In the genomic region with DNA sequence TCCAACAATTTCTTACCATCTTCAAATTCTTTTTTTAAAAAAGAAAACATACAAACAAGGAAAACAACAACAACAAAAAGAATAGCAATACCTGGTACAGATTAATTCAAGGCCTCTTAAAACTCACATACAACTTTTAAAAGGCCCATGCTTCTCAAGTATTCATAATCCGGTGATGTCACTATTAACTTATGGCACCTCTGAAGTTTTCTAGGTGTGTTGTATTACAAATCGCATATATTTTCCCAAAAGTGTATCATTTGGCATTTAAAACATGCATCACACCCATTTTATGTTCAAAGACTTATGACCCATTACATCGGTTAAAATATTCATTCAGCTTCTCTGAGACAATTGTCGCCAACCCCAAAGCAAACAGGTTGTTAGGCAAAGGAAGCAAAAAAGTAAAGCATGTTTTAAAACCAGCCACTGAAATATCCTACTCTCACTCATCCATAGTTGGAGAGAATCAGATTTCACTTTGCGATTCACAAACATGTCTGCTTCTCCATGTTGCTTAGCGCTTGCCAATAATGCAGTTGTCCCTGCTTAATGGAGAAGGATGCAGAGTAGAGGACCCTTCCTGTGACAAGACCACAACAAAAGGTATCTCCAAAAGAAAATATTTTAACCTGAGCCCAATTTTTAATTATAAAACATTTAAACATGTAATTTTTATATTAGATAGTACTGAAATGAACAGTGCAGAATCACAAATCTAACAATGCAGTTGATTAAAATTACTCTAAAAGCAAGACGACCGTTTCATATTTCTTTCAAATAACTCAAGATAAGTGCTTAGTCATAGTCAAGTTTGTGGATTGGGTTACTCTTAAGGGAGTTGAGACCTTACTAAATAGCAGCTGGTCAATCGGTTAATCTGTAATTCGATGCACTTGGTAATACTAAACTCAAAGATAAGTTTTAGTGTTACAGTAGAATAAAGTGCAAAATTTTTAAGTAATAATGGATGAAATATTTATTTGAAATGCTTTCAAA, we compare ENCODE assay signal across 8 cellular contexts. TPM values are rescaled to one million over a fixed set of nuclear protein-coding genes. Genes with fewer than 3 reads are reported as not detected.
DNase-seq lines count a peak whose midpoint lies in the region; ATAC-seq and TF ChIP-seq lines count a peak whose summit lies in the region.

No MANE protein-coding gene starts in this region.

- H3K9me2 ChIP-seq in GM23338 (ENCODE audit: insufficient read depth) (no peaks in the 10 kb centered on the region), SK-N-SH (no peaks in the 10 kb centered on the region)

- H3K4me1 ChIP-seq in ACC112 (ENCODE audit: control insufficient read depth, insufficient read depth, low read length, unreplicated experiment), result peaks cover 22% of the 10 kb centered on the region
- H3K4me1 ChIP-seq in GM23338 (ENCODE audit: insufficient read depth), result peaks cover 20% of the 10 kb centered on the region
- peaks cover 10 to 22% of the 10 kb centered on the region in 2 experiments; a peak in 2 of 4 replicates for H3K4me1 ChIP-seq in SK-N-SH (ENCODE audit: control insufficient read depth in 1 of 2, insufficient read depth in 2 of 2, low read depth in 1 of 2, low read length in 1 of 2)
- H3K4me1 ChIP-seq in esophagus (ENCODE audit: control insufficient read depth in 2 of 2, insufficient read depth in 2 of 2, low read length in 1 of 2), result peaks cover 0 to 5% of the 10 kb centered on the region in 2 donors
- peaks cover 0 to 5% of the 10 kb centered on the region in 2 experiments for H3K4me1 ChIP-seq in trophoblast cell (ENCODE audit: control insufficient read depth in 1 of 2, insufficient read depth in 2 of 2, low read length in 2 of 2)

- no peak overlapping the region for H2AFZ ChIP-seq in ACC112 (ENCODE audit: low read length, unreplicated experiment)
- H2AFZ ChIP-seq in GM23338, result no peak overlapping the region
- H2AFZ ChIP-seq in SK-N-SH (ENCODE audit: low read depth), result no peak overlapping the region
- no peak overlapping the region for H2AFZ ChIP-seq in trophoblast cell (ENCODE audit: insufficient read depth, low read length, poor library complexity)

- no peaks in the 10 kb centered on the region for H3K9me3 Mint-ChIP-seq in GM23338

- no peak overlapping the region for H3K23ac ChIP-seq in trophoblast cell (ENCODE audit: low read length)

- peaks cover 13% of the 10 kb centered on the region for H3K79me1 ChIP-seq in trophoblast cell (ENCODE audit: low read length)

- H4K20me1 ChIP-seq in GM23338 (replicated peaks; ENCODE audit: insufficient read depth), result peaks cover 36% of the 10 kb centered on the region
- peaks cover 58% of the 10 kb centered on the region for H4K20me1 ChIP-seq in SK-N-SH (ENCODE audit: insufficient read depth)

- peaks cover 13% of the 10 kb centered on the region; the same call in 2 of the 3 replicates for H3K4me1 Mint-ChIP-seq in GM23338

- no peak overlapping the region for H4K12ac ChIP-seq in trophoblast cell (ENCODE audit: low read depth, low read length)

- H3F3A ChIP-seq in GM23338 (replicated peaks; ENCODE audit: low read depth), result 0 out of 2 replicates have a peak, but pooled peaks cover 4% of the 10 kb centered on the region
- peaks cover 20% of the 10 kb centered on the region for H3F3A ChIP-seq in SK-N-SH (replicated peaks; ENCODE audit: insufficient read depth)

- H2BK12ac ChIP-seq in trophoblast cell (ENCODE audit: low read length), result no peak overlapping the region

- H3K9ac ChIP-seq in SK-N-SH (peak overlapping the region; percentile 100), trophoblast cell (ENCODE audit: low read length) (no peak overlapping the region)

- CTCF ChIA-PET in SK-N-SH (lab: Yijun Ruan, JAX), result interaction anchor here (0.9 to 19.2 kb wide), 6 partner anchors 10 to 412 kb away, joined by 3 to 182 read pairs (median 4); no protein-coding TSS in a partner anchor

- H3K79me2 ChIP-seq in ACC112 (ENCODE audit: control insufficient read depth, insufficient read depth, low read length, unreplicated experiment), result peaks cover 65% of the 10 kb centered on the region
- peaks cover 64% of the 10 kb centered on the region for H3K79me2 ChIP-seq in GM23338 (replicated peaks; ENCODE audit: insufficient read depth)
- peaks cover 69% of the 10 kb centered on the region for H3K79me2 ChIP-seq in SK-N-SH (ENCODE audit: insufficient read depth)
- H3K79me2 ChIP-seq in trophoblast cell (ENCODE audit: control insufficient read depth, insufficient read depth, low read length, poor library complexity), result peaks cover 12% of the 10 kb centered on the region

- H3K4me2 ChIP-seq in GM23338 (peak overlapping the region; percentile 80), SK-N-SH (peak overlapping the region; percentile 85), trophoblast cell (ENCODE audit: low read length) (peak overlapping the region; percentile 80)

- H3K14ac ChIP-seq in trophoblast cell (ENCODE audit: low read length), result no peak overlapping the region

- peak overlapping the region; percentile 95 for H3K4me3 ChIP-seq in ACC112 (ENCODE audit: low read depth, low read length)
- peak overlapping the region; percentile 81 for H3K4me3 ChIP-seq in GM23338
- peak overlapping the region; percentile 77 to 84 for H3K4me3 ChIP-seq in SK-N-SH (ENCODE audit: low read depth in 2 of 2, low read length in 1 of 2)
- peak overlapping the region; percentile 28 to 98 for H3K4me3 ChIP-seq in esophagus (ENCODE audit: low read depth in 1 of 2, low read length in 2 of 2)
- H3K4me3 ChIP-seq in trophoblast cell (ENCODE audit: low read depth, low read length), result no peak overlapping the region

- H2AK5ac ChIP-seq in trophoblast cell (ENCODE audit: low read length), result no peak overlapping the region

- H4K8ac ChIP-seq in trophoblast cell (ENCODE audit: low read depth, low read length), result no peak overlapping the region

- peaks cover 19% of the 10 kb centered on the region for H3K36me3 ChIP-seq in ACC112 (ENCODE audit: insufficient read depth, low read length)
- H3K36me3 ChIP-seq in GM23338 (ENCODE audit: insufficient read depth), result peaks cover 25% of the 10 kb centered on the region
- H3K36me3 ChIP-seq in SK-N-SH (replicated peaks in 1 of 2; ENCODE audit: control insufficient read depth in 1 of 2, insufficient read depth in 2 of 2, low read length in 1 of 2), result peaks cover 27 to 29% of the 10 kb centered on the region in 2 experiments
- H3K36me3 ChIP-seq in esophagus (ENCODE audit: control insufficient read depth in 2 of 2, insufficient read depth in 2 of 2, low read length in 1 of 2), result peaks cover 0 to 3% of the 10 kb centered on the region in 2 donors
- H3K36me3 ChIP-seq in trophoblast cell (ENCODE audit: control insufficient read depth in 1 of 2, insufficient read depth in 2 of 2, low read length in 2 of 2), result peaks cover 11 to 18% of the 10 kb centered on the region in 2 experiments

- TF ChIP-seq RAD21 in SK-N-SH (IDR thresholded peaks at IDR 0.05; ENCODE audit: low read length), result no peak

- H3K18ac ChIP-seq in trophoblast cell (ENCODE audit: low read length), result no peak overlapping the region

- peak overlapping the region; percentile 94 for H3K27ac ChIP-seq in ACC112 (ENCODE audit: low read depth, low read length)
- 0 out of 2 replicates have a peak overlapping the region, but pooled peaks have one; percentile 98 for H3K27ac ChIP-seq in GM23338 (ENCODE audit: low read depth)
- peak overlapping the region; percentile 58 to 96; a peak in 3 of 4 replicates for H3K27ac ChIP-seq in SK-N-SH (ENCODE audit: low read depth in 2 of 2, low read length in 1 of 2)
- no peak overlapping the region for H3K27ac ChIP-seq in esophagus (ENCODE audit: low read depth in 2 of 2, low read length in 1 of 2)
- H3K27ac ChIP-seq in trophoblast cell (ENCODE audit: low read depth, low read length), result no peak overlapping the region

- peaks cover 33% of the 10 kb centered on the region for H3K36me3 Mint-ChIP-seq in GM23338 (ENCODE audit: low read depth)

- H3K4ac ChIP-seq in trophoblast cell (ENCODE audit: low read depth, low read length), result peak overlapping the region; percentile 94

- no peak overlapping the region for H4K91ac ChIP-seq in trophoblast cell (ENCODE audit: low read depth, low read length)

- POLR2A ChIA-PET in SK-N-SH (lab: Yijun Ruan, JAX), result interaction anchor here (0.6 to 2.5 kb wide), 5 partner anchors 12 to 114 kb away, joined by 3 to 16 read pairs (median 3); a partner anchor contains a TSS

- H2BK5ac ChIP-seq in trophoblast cell (ENCODE audit: low read depth, low read length, poor library complexity), result no peak overlapping the region

- H3K9me3 ChIP-seq in SK-N-SH (no peaks in the 10 kb centered on the region), esophagus (ENCODE audit: control insufficient read depth in 2 of 2, insufficient read depth in 1 of 2, low read depth in 1 of 2, low read length in 1 of 2) (no peaks in the 10 kb centered on the region), trophoblast cell (ENCODE audit: insufficient read depth, low read depth, low read length) (no peaks in the 10 kb centered on the region)

- no peak for TF ChIP-seq EP300 in SK-N-SH (IDR thresholded peaks at IDR 0.05; ENCODE audit: borderline replicate concordance in 1 of 2, low read depth in 1 of 2, low read length in 1 of 2)

- 15% methylated on average over 10 of the region's 10 CpGs for whole genome bisulfite sequencing in SK-N-SH (ENCODE audit: low lambda C conversion rate)
- WGBS in esophagus, 2 donors, result 15 to 18% methylated on average over 10 of the region's 10 CpGs
- WGBS in trophoblast cell (ENCODE audit: extremely low coverage, insufficient coverage, insufficient read length), result no CpG with 5 or more reads among the region's 10 CpGs

- no peak overlapping the region for H3K27ac Mint-ChIP-seq in GM23338

- no peak for ATAC-seq in GM23338
- ATAC-seq in GM21390 (IDR thresholded peaks at IDR 0.05; ENCODE audit: unreplicated experiment), result no peak

- H3K27me3 Mint-ChIP-seq in GM23338 (ENCODE audit: insufficient read depth, low read depth, poor library complexity), result peaks cover 7% of the 10 kb centered on the region

- no peaks in the 10 kb centered on the region for H3K27me3 ChIP-seq in ACC112 (ENCODE audit: insufficient read depth, low read length)
- H3K27me3 ChIP-seq in GM23338 (ENCODE audit: insufficient read depth), result no peaks in the 10 kb centered on the region
- H3K27me3 ChIP-seq in SK-N-SH (ENCODE audit: insufficient read depth), result no peaks in the 10 kb centered on the region
- no peaks in the 10 kb centered on the region for H3K27me3 ChIP-seq in esophagus (ENCODE audit: control insufficient read depth in 1 of 2, insufficient read depth in 2 of 2, low read length in 2 of 2)
- H3K27me3 ChIP-seq in trophoblast cell (ENCODE audit: insufficient read depth, low read length), result no peaks in the 10 kb centered on the region

- H3K4me3 Mint-ChIP-seq in GM23338, result peak overlapping the region; percentile 98

- DNase-seq in GM23338 (ENCODE audit: low spot score), result peak; percentile 24
- DNase-seq in SK-N-SH, result peak; percentile 32
- peak in 1 of 2 donors; percentile 43 for DNase-seq in trophoblast cell
- DNase-seq in NCI-H1436 (lab: John Stamatoyannopoulos, UW), result no peak
- DNase-seq in HK-2 (ENCODE audit: unreplicated experiment), result no peak

- TF ChIP-seq CTCF in GM23338 (conservative IDR thresholded peaks at IDR 0.05; ENCODE audit: low read depth in 2 of 2), result no peak
- TF ChIP-seq CTCF in SK-N-SH (IDR thresholded peaks at IDR 0.05), result no peak

- H2BK120ac ChIP-seq in trophoblast cell (ENCODE audit: insufficient read depth, low read length, poor library complexity), result no peak overlapping the region

RNA-seq across cellular contexts. Expression of a gene that starts 1.6 kb away (rescaled TPM):
- 244 and 366 TPM in 2 replicates for total RNA-seq in GM23338 (2014; rRNA removed; shearing (Covaris generic))
- polyA plus RNA-seq in GM23338 (2016; fragmentation: Nextera tagmentation; extraction: Ambion mirVana) (344 and 440 TPM in 2 replicates), SK-N-SH (2012; rRNA removed) (407 and 428 TPM in 2 replicates), esophagus (100 to 1,000 TPM in 1 of 2 donors, 10 to 100 TPM in 1; 75.0 to 423 TPM)
- polyA plus RNA-seq in SK-N-SH (2012; cell fraction: cytosol; rRNA removed), result 621 and 939 TPM in 2 replicates
- 127 and 233 TPM in 2 replicates for polyA plus RNA-seq in SK-N-SH (2012; cell fraction: nucleus; rRNA removed)
- polyA plus RNA-seq in trophoblast cell (2013), result 589 and 590 TPM in 2 replicates

RNA-seq across cellular contexts. Expression of a gene that starts 50.7 kb away (rescaled TPM):
- 316 and 342 TPM in 2 replicates for total RNA-seq in GM23338 (2014; rRNA removed; shearing (Covaris generic))
- polyA plus RNA-seq in GM23338 (2016; fragmentation: Nextera tagmentation; extraction: Ambion mirVana) (93.4 and 131 TPM in 2 replicates), SK-N-SH (2012; rRNA removed) (146 and 163 TPM in 2 replicates), esophagus (100 to 1,000 TPM in 1 of 2 donors, 10 to 100 TPM in 1; 41.5 to 102 TPM)
- 122 and 170 TPM in 2 replicates for polyA plus RNA-seq in SK-N-SH (2012; cell fraction: cytosol; rRNA removed)
- polyA plus RNA-seq in SK-N-SH (2012; cell fraction: nucleus; rRNA removed), result 79.4 and 95.7 TPM in 2 replicates
- polyA plus RNA-seq in trophoblast cell (2013), result 60.9 and 63.0 TPM in 2 replicates

Comparison
In these comparisons a context has a peak if more than half of its experiments do, and no peak if none do; other contexts are left out.
1. H3K27ac ChIP-seq: peak in ACC112 (single experiment), GM23338 (single experiment) and SK-N-SH (2 of 2); none in esophagus (0 of 2) and trophoblast cell (single experiment).
2. DNase-seq: peak in GM23338 (single experiment) and SK-N-SH (single experiment); none in NCI-H1436 (single experiment) and HK-2 (single experiment).
3. Peak in every context shown above with its lines, with median percentiles within 50 percentile points of each other: H3K4me2 ChIP-seq.